ENCODE assay signal across 1 cellular context in the genomic region with DNA sequence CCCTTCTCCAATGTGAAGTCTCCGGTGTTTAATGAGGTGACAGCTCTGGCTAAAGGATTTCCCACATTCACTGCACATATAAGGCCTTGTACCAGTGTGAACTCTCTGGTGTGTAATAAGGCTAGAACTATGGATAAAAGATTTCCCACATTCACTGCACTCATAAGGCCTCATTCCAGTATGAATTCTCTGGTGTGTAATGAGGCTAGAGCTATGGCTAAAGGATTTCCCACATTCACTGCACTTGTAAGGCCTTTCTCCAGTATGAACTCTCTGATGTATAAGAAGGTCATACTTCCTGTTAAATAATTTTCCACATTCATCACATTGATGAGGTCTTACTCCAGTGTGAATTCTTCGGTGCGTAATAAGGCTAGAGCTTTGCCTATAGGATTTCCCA.
A peak's percentile ranks its signal among the peaks of the same experiment; 100 is the strongest.
TF ChIP-seq lines count a peak whose summit lies in the region.

No MANE protein-coding gene starts in this region.

TF ChIP-seq in K562, 482 proteins besides CTCF, POLR2A, EP300 and RAD21:
- TF ChIP-seq PHF21A (IDR thresholded peaks at IDR 0.05; ENCODE audit: borderline replicate concordance, low read depth): no peak
- TF ChIP-seq ZNF75A (CRISPR knock-in tag; IDR thresholded peaks at IDR 0.05): peak; percentile 67; the same call in 1 of the 2 replicates
TF ChIP-seq in K562: peak in this region for 1.
